Comparison of ENCODE assay signal across 8 cellular contexts in the genomic region with DNA sequence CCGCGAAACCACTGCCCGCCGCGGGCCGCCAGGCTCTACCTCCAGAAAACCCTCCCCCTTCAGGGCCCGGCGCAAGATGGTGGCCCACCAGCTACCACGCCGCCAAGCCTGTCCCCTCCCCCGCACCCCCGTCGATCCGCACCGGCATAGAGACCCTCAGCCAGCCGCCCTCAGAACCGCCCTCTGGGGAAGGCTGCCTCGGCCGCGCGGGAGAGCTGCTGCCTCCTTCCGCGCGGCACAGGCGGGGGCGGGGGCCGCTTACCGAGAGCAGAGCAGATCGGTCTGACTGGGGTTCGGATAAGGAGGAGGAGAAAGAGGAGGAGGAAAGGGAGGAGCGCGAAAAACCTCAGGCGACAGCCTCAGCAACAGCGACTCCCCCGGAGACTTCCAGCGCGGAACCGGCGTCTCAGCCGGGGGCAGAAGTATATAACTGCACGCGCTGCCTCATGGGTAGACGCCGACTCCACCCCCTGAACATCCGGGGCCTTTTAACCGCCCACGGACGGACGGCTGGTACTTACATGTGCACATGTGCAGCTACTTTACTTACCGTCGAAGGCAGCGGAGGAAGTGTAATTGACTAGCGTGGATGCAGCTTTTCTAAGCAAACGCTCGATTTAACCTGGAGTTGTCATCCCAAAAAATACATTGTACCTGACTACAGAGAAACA. TPM values are rescaled to one million over a fixed set of nuclear protein-coding genes. Genes with fewer than 3 reads are reported as not detected.
DNase-seq lines count a peak whose midpoint lies in the region; ATAC-seq and TF ChIP-seq lines count a peak whose summit lies in the region.

A gene with protein sequence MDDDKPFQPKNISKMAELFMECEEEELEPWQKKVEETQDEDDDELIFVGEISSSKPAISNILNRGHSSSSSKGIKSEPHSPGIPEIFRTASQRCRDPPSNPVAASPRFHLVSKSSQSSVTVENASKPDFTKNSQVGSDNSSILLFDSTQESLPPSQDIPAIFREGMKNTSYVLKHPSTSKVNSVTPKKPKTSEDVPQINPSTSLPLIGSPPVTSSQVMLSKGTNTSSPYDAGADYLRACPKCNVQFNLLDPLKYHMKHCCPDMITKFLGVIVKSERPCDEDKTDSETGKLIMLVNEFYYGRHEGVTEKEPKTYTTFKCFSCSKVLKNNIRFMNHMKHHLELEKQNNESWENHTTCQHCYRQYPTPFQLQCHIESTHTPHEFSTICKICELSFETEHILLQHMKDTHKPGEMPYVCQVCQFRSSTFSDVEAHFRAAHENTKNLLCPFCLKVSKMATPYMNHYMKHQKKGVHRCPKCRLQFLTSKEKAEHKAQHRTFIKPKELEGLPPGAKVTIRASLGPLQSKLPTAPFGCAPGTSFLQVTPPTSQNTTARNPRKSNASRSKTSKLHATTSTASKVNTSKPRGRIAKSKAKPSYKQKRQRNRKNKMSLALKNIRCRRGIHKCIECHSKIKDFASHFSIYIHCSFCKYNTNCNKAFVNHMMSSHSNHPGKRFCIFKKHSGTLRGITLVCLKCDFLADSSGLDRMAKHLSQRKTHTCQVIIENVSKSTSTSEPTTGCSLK (minus strand): TSS at position 400 of the 671 bp plus-strand sequence. CDS start 8,450 bp downstream, outside the sequence.

- H3K9ac ChIP-seq in muscle layer of colon (ENCODE audit: low read length): peak within 1 kb of the TSS; percentile 49

- peak within 1 kb of the TSS; percentile 49 for H3K27ac ChIP-seq in muscle layer of colon (ENCODE audit: low read depth, low read length)

- no peak for TF ChIP-seq RAD21 in Ishikawa (IDR thresholded peaks at IDR 0.05; ENCODE audit: low read depth)

- peaks cover 5% of the 10 kb centered on the region for H3K4me1 ChIP-seq in muscle layer of colon (ENCODE audit: insufficient read depth, low read length)

- H3K9me3 ChIP-seq in muscle layer of colon (ENCODE audit: low read length): no peaks in the 10 kb centered on the region

- H3K36me3 ChIP-seq in muscle layer of colon (ENCODE audit: insufficient read depth, low read length): no peaks in the 10 kb centered on the region

- TF ChIP-seq EP300 in Ishikawa (IDR thresholded peaks at IDR 0.05; ENCODE audit: borderline replicate concordance): no peak

- H3K4me3 ChIP-seq in muscle layer of colon (ENCODE audit: low read depth in 1 of 2, low read length in 2 of 2): peak within 1 kb of the TSS; percentile 68 to 71

- H3K27me3 ChIP-seq in muscle layer of colon (ENCODE audit: control insufficient read depth in 1 of 2, insufficient read depth in 2 of 2, low read length in 2 of 2): peaks cover 0 to 6% of the 10 kb centered on the region in 2 donors

- ATAC-seq in GM21619 (IDR thresholded peaks at IDR 0.05; ENCODE audit: unreplicated experiment): peak; percentile 95
- ATAC-seq in esophagus mucosa: peak; percentile 98

- DNase-seq in DMS79 (lab: John Stamatoyannopoulos, UW): peak; percentile 67
- DNase-seq in OCI-M1 (lab: John Stamatoyannopoulos, UW): peak; percentile 97
- DNase-seq in activated T-cell treated with anti-CD3 and anti-CD28 coated beads, Interleukin-2, amount 50 U/mL, for 1 hour: peak; percentile 85
- peak; percentile 79 to 82 for DNase-seq in stimulated activated CD8-positive, alpha-beta memory T cell treated with anti-CD3 and anti-CD28 coated beads, Interleukin-7, amount 100 ng/mL, for 1 hour (ENCODE audit: low read depth in 2 of 2)

TF ChIP-seq in Ishikawa, 13 proteins besides CTCF, POLR2A, EP300 and RAD21:
- no peak for TF ChIP-seq FOXM1 (IDR thresholded peaks at IDR 0.05; ENCODE audit: borderline replicate concordance, low read depth)
- 0 out of 2 replicates have a peak, but pooled peaks have one; percentile 52 for TF ChIP-seq ZBTB7A (IDR thresholded peaks at IDR 0.05; ENCODE audit: low read depth)
- TF ChIP-seq, protein P1, sequence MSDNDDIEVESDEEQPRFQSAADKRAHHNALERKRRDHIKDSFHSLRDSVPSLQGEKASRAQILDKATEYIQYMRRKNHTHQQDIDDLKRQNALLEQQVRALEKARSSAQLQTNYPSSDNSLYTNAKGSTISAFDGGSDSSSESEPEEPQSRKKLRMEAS (IDR thresholded peaks at IDR 0.05): peak; percentile 99
- no peak for TF ChIP-seq NFIC (IDR thresholded peaks at IDR 0.05)
- TF ChIP-seq, protein P2, sequence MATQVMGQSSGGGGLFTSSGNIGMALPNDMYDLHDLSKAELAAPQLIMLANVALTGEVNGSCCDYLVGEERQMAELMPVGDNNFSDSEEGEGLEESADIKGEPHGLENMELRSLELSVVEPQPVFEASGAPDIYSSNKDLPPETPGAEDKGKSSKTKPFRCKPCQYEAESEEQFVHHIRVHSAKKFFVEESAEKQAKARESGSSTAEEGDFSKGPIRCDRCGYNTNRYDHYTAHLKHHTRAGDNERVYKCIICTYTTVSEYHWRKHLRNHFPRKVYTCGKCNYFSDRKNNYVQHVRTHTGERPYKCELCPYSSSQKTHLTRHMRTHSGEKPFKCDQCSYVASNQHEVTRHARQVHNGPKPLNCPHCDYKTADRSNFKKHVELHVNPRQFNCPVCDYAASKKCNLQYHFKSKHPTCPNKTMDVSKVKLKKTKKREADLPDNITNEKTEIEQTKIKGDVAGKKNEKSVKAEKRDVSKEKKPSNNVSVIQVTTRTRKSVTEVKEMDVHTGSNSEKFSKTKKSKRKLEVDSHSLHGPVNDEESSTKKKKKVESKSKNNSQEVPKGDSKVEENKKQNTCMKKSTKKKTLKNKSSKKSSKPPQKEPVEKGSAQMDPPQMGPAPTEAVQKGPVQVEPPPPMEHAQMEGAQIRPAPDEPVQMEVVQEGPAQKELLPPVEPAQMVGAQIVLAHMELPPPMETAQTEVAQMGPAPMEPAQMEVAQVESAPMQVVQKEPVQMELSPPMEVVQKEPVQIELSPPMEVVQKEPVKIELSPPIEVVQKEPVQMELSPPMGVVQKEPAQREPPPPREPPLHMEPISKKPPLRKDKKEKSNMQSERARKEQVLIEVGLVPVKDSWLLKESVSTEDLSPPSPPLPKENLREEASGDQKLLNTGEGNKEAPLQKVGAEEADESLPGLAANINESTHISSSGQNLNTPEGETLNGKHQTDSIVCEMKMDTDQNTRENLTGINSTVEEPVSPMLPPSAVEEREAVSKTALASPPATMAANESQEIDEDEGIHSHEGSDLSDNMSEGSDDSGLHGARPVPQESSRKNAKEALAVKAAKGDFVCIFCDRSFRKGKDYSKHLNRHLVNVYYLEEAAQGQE (IDR thresholded peaks at IDR 0.05; ENCODE audit: low read depth): no peak
- TF ChIP-seq YY1 (IDR thresholded peaks at IDR 0.05; ENCODE audit: low read depth): peak; percentile 25; the same call in 1 of the 2 replicates
- TF ChIP-seq EGR1 (IDR thresholded peaks at IDR 0.05): peak; percentile 68
- no peak; the same call in none of the 2 replicates for TF ChIP-seq TAF1 (IDR thresholded peaks at IDR 0.05; ENCODE audit: low read depth)
- TF ChIP-seq CEBPB (IDR thresholded peaks at IDR 0.05): no peak
- TF ChIP-seq, protein P3, sequence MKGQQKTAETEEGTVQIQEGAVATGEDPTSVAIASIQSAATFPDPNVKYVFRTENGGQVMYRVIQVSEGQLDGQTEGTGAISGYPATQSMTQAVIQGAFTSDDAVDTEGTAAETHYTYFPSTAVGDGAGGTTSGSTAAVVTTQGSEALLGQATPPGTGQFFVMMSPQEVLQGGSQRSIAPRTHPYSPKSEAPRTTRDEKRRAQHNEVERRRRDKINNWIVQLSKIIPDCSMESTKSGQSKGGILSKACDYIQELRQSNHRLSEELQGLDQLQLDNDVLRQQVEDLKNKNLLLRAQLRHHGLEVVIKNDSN (IDR thresholded peaks at IDR 0.05): no peak
- no peak for TF ChIP-seq TCF12 (IDR thresholded peaks at IDR 0.05; ENCODE audit: low read depth)
- TF ChIP-seq TEAD4 (IDR thresholded peaks at IDR 0.05): no peak; the same call in 1 of the 2 replicates
- TF ChIP-seq CREB1 (IDR thresholded peaks at IDR 0.05; ENCODE audit: low read depth): no peak

RNA-seq across cellular contexts. Expression of the gene that starts here (rescaled TPM):
- total RNA-seq in esophagus mucosa: 2.9 TPM

Comparison
In these comparisons a context has a peak if more than half of its experiments do, and no peak if none do; other contexts are left out.
1. Peak in every context shown above with its lines: DNase-seq, ATAC-seq, H3K4me3 ChIP-seq and H3K27ac ChIP-seq.